8 cellular contexts compared by ENCODE assay signal in the genomic region with DNA sequence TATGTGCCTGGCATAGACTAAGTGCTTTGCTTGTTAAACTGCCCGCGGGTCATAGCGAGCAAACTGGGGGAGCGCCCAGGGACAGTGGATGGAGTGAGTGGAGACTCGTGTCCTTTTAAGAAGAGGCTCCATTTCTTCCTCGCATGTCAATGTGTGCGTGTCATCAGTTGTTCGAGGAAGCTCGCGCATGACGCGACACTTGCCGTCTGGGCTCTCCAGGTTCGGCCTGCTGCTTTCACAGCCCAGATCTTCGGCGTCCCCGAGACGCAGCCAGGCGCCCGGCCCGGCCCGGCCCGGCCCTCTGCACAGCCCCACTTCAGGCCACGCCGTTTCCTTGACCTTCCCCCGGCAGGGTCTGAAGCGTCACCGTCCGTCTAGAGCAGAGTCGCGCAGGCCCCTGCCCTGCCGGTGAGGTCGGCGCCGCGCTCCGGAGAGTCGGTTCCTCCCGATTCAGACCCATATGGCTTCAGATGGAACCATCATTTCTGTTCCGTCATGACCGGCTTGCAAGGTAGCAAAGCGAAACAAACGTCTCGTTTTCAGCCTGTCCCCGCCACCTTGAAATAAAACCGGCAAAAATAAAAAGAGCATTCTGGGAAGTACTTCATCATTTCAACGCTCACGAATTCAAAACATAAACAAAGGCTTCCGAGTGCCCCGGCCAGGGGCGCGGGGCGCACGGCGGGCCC. TPM values are rescaled to one million over a fixed set of nuclear protein-coding genes. Genes with fewer than 3 reads are reported as not detected.
A peak's percentile ranks its signal among the peaks of the same experiment; 100 is the strongest.
DNase-seq lines count a peak whose midpoint lies in the region; ATAC-seq and TF ChIP-seq lines count a peak whose summit lies in the region.

No MANE protein-coding gene starts in this region.

- peaks cover 82 to 97% (median 91%) of the 10 kb centered on the region in 11 experiments for H3K27me3 ChIP-seq in BLaER1 treated with 17β-estradiol and CSF1 and Interleukin-3, amounts not matched to agents 10 nM and 100 nM
- peaks cover 50 to 63% of the 10 kb centered on the region in 2 donors for H3K27me3 ChIP-seq in duodenal mucosa (ENCODE audit: control insufficient read depth in 1 of 2, insufficient read depth in 2 of 2, low read length in 2 of 2)
- H3K27me3 ChIP-seq in stomach: peaks cover 0 to 93% (median 36%) of the 10 kb centered on the region in 3 donors

- WGBS in lower leg skin, 2 donors: 1 to 2% methylated on average over 42 to 54 of the region's 55 CpGs
- 1 to 4% (median 2%) methylated on average over 31 to 55 of the region's 55 CpGs for WGBS in stomach, 5 donors

- H3K4me3 ChIP-seq in BLaER1 treated with 17β-estradiol and CSF1 and Interleukin-3, amounts not matched to agents 10 nM and 100 nM: peak overlapping the region; percentile 57 to 74 (median 63)
- H3K4me3 ChIP-seq in duodenal mucosa (ENCODE audit: low read depth in 1 of 2, low read length in 2 of 2) (peak overlapping the region; percentile 69 to 75), lower leg skin (ENCODE audit: low read depth, poor library complexity, severe bottlenecking) (no peak overlapping the region), stomach (peak overlapping the region; percentile 53 to 75 (median 59))

- DNase-seq in lower leg skin (ENCODE audit: low spot score in 2 of 2) (peak; percentile 40 to 93), stomach (no peak)

- peaks cover 0 to 25% (median 7%) of the 10 kb centered on the region in 11 experiments; a peak in 7 of 22 replicates for H3K9me3 ChIP-seq in BLaER1 treated with 17β-estradiol and CSF1 and Interleukin-3, amounts not matched to agents 10 nM and 100 nM (replicated peaks in 1 of 11)
- H3K9me3 ChIP-seq in duodenal mucosa (ENCODE audit: control insufficient read depth in 1 of 2, low read length in 2 of 2) (no peaks in the 10 kb centered on the region), stomach (peaks cover 0 to 7% (median 0%) of the 10 kb centered on the region in 4 donors)

- peaks cover 0 to 34% (median 20%) of the 10 kb centered on the region in 11 experiments; a peak in 15 of 22 replicates for H4K20me1 ChIP-seq in BLaER1 treated with 17β-estradiol and CSF1 and Interleukin-3, amounts not matched to agents 10 nM and 100 nM

- H3K4me1 ChIP-seq in BLaER1 treated with 17β-estradiol and CSF1 and Interleukin-3, amounts not matched to agents 10 nM and 100 nM: peaks cover 3 to 16% (median 10%) of the 10 kb centered on the region in 10 experiments; a peak in 14 of 20 replicates
- H3K4me1 ChIP-seq in duodenal mucosa (ENCODE audit: control insufficient read depth in 1 of 2, insufficient read depth in 2 of 2, low read length in 2 of 2) (peaks cover 4 to 5% of the 10 kb centered on the region in 2 donors), stomach (peaks cover 18 to 25% (median 22%) of the 10 kb centered on the region in 4 donors)

- H3K27ac ChIP-seq in BLaER1 treated with 17β-estradiol and CSF1 and Interleukin-3, amounts not matched to agents 10 nM and 100 nM: no peak overlapping the region
- H3K27ac ChIP-seq in duodenal mucosa (ENCODE audit: low read depth, low read length) (no peak overlapping the region), stomach (peak overlapping the region; percentile 57 to 81 (median 66))

- TF ChIP-seq EP300 in stomach (IDR thresholded peaks at IDR 0.05): no peak

- H3K9ac ChIP-seq in BLaER1 treated with 17β-estradiol and CSF1 and Interleukin-3, amounts not matched to agents 10 nM and 100 nM: peak overlapping the region in 5 of 11 experiments; percentile 4 to 37 (median 24); a peak in 6 of 22 replicates
- peak overlapping the region in 1 of 2 donors; percentile 32 for H3K9ac ChIP-seq in duodenal mucosa (ENCODE audit: low read depth in 1 of 2, low read length in 2 of 2)

- H3K4me2 ChIP-seq in BLaER1 treated with 17β-estradiol and CSF1 and Interleukin-3, amounts not matched to agents 10 nM and 100 nM: peak overlapping the region; percentile 90 to 98 (median 97)

- no peak for TF ChIP-seq CTCF in lower leg skin (IDR thresholded peaks at IDR 0.05)
- TF ChIP-seq CTCF in stomach (IDR thresholded peaks at IDR 0.05): no peak

- H3K36me3 ChIP-seq in BLaER1 treated with 17β-estradiol and CSF1 and Interleukin-3, amounts not matched to agents 10 nM and 100 nM: no peaks in the 10 kb centered on the region
- H3K36me3 ChIP-seq in duodenal mucosa (ENCODE audit: control insufficient read depth in 1 of 2, insufficient read depth in 2 of 2, low read length in 2 of 2): no peaks in the 10 kb centered on the region
- no peaks in the 10 kb centered on the region for H3K36me3 ChIP-seq in stomach

- intact Hi-C loops in lower leg skin (cut with DNase I; ENCODE audit: low total_unique reads) (no loop called here), stomach (cut with DNase I; ENCODE audit: low total_unique reads) (no loop called here)

- TF ChIP-seq POLR2A in lower leg skin (IDR thresholded peaks at IDR 0.05) (no peak), stomach (IDR thresholded peaks at IDR 0.05) (no peak)

- ATAC-seq in GM19438 (IDR thresholded peaks at IDR 0.05; ENCODE audit: low read depth, unreplicated experiment) (peak; percentile 39), SK-N-SH treated with all-trans-retinoic acid at 6 μM for 48 hours (peak; percentile 34), GM21381 (IDR thresholded peaks at IDR 0.05; ENCODE audit: unreplicated experiment) (no peak), HG03095 (IDR thresholded peaks at IDR 0.05; ENCODE audit: unreplicated experiment) (no peak)

TF ChIP-seq in SK-N-SH treated with all-trans-retinoic acid at 6 μM for 48 hours, 23 proteins besides CTCF, POLR2A, EP300 and RAD21:
- TF ChIP-seq ZNF8 (CRISPR knock-in tag; IDR thresholded peaks at IDR 0.05) (no peak), TCF4 (CRISPR knock-in tag; IDR thresholded peaks at IDR 0.05; ENCODE audit: borderline replicate concordance) (no peak), ZC3H10 (CRISPR knock-in tag; IDR thresholded peaks at IDR 0.05) (no peak), OSR1 (CRISPR knock-in tag; IDR thresholded peaks at IDR 0.05) (no peak), CSDC2 (CRISPR knock-in tag; IDR thresholded peaks at IDR 0.05) (no peak), ZFP3 (CRISPR knock-in tag; IDR thresholded peaks at IDR 0.05) (no peak), ISL1 (CRISPR knock-in tag; IDR thresholded peaks at IDR 0.05) (no peak)
- TF ChIP-seq, protein P1, sequence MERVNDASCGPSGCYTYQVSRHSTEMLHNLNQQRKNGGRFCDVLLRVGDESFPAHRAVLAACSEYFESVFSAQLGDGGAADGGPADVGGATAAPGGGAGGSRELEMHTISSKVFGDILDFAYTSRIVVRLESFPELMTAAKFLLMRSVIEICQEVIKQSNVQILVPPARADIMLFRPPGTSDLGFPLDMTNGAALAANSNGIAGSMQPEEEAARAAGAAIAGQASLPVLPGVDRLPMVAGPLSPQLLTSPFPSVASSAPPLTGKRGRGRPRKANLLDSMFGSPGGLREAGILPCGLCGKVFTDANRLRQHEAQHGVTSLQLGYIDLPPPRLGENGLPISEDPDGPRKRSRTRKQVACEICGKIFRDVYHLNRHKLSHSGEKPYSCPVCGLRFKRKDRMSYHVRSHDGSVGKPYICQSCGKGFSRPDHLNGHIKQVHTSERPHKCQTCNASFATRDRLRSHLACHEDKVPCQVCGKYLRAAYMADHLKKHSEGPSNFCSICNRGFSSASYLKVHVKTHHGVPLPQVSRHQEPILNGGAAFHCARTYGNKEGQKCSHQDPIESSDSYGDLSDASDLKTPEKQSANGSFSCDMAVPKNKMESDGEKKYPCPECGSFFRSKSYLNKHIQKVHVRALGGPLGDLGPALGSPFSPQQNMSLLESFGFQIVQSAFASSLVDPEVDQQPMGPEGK (CRISPR knock-in tag; IDR thresholded peaks at IDR 0.05; ENCODE audit: borderline replicate concordance): no peak
- TF ChIP-seq, protein P2, sequence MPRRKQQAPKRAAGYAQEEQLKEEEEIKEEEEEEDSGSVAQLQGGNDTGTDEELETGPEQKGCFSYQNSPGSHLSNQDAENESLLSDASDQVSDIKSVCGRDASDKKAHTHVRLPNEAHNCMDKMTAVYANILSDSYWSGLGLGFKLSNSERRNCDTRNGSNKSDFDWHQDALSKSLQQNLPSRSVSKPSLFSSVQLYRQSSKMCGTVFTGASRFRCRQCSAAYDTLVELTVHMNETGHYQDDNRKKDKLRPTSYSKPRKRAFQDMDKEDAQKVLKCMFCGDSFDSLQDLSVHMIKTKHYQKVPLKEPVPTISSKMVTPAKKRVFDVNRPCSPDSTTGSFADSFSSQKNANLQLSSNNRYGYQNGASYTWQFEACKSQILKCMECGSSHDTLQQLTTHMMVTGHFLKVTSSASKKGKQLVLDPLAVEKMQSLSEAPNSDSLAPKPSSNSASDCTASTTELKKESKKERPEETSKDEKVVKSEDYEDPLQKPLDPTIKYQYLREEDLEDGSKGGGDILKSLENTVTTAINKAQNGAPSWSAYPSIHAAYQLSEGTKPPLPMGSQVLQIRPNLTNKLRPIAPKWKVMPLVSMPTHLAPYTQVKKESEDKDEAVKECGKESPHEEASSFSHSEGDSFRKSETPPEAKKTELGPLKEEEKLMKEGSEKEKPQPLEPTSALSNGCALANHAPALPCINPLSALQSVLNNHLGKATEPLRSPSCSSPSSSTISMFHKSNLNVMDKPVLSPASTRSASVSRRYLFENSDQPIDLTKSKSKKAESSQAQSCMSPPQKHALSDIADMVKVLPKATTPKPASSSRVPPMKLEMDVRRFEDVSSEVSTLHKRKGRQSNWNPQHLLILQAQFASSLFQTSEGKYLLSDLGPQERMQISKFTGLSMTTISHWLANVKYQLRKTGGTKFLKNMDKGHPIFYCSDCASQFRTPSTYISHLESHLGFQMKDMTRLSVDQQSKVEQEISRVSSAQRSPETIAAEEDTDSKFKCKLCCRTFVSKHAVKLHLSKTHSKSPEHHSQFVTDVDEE (CRISPR knock-in tag; IDR thresholded peaks at IDR 0.05): no peak

RNA-seq across cellular contexts. Expression of a gene that starts 0.6 kb away (rescaled TPM):
- total RNA-seq in lower leg skin (100 to 1,000 TPM in 1 of 4 donors, 10 to 100 TPM in 3; 42.8 to 125 (median 61.1) TPM), stomach (100 to 1,000 TPM in 2 of 5 donors, 10 to 100 TPM in 3; 35.6 to 126 (median 91.9) TPM)
- polyA plus RNA-seq in stomach: 10 to 100 TPM; 11.6 to 17.6 (median 11.9) TPM

Comparison
In these comparisons a context has a peak if more than half of its experiments do, and no peak if none do; other contexts are left out.
1. H3K27ac ChIP-seq: peak in stomach (5 of 5); none in BLaER1 treated with 17β-estradiol and CSF1 and Interleukin-3, amounts not matched to agents 10 nM and 100 nM (0 of 11) and duodenal mucosa (single experiment).
2. ATAC-seq: peak in GM19438 (single experiment) and SK-N-SH treated with all-trans-retinoic acid at 6 μM for 48 hours (single experiment); none in GM21381 (single experiment) and HG03095 (single experiment).